14 cellular contexts compared by ENCODE assay signal in genomic region chr7:125255793-125256192, GRCh38.
"Had no signal": no experiment of that assay in that cellular context is flagged by ENCODE, and none has a peak within 500 bp of the region (broad histone marks: within the 10 kb centered on the region; RNA-seq: fewer than 3 reads in every experiment).

No MANE protein-coding gene starts in this region.

- H3K4me3 ChIP-seq: neural progenitor cell, ovary, stomach, uterus had no signal

- H3K27me3 ChIP-seq: brain microvascular endothelial cell, neural progenitor cell, ovary, stomach, uterus had no signal

- H3K36me3 ChIP-seq: brain microvascular endothelial cell, neural progenitor cell, ovary, stomach, uterus had no signal

- H2AFZ ChIP-seq: neural progenitor cell had no signal

- H3K4me1 ChIP-seq: stomach, uterus had no signal

- H3K9ac ChIP-seq: neural progenitor cell had no signal

- DNase-seq: activated CD4-positive, alpha-beta memory T cell treated with anti-CD3 and anti-CD28 coated beads for 36 hours; activated gamma-delta T cell treated with Interleukin-2 at 50 U/mL for 16 hours; activated naive CD8-positive, alpha-beta T cell treated with anti-CD3 and anti-CD28 coated beads for 36 hours; activated T-cell treated with anti-CD3 and anti-CD28 coated beads, Interleukin-2, amount 50 U/mL, for 48 hours; brain microvascular endothelial cell; foreskin fibroblast; ovary; retina; stimulated activated CD4-positive, alpha-beta T cell treated with anti-CD3 and anti-CD28 coated beads, Interleukin-15, amount 100 ng/mL, for 24 hours; stimulated activated CD4-positive, alpha-beta T cell treated with anti-CD3 and anti-CD28 coated beads, Interleukin-4, amount 100 ng/mL, for 24 hours; stomach; uterus had no signal

- H3K27ac ChIP-seq: brain microvascular endothelial cell, neural progenitor cell, ovary, stomach, uterus had no signal

- ATAC-seq: esophagus mucosa had no signal

- H3K9me3 ChIP-seq: ovary, stomach, uterus had no signal

- H3K4me2 ChIP-seq: neural progenitor cell had no signal
